Comparison of ENCODE assay signal across 8 cellular contexts in the genomic region with DNA sequence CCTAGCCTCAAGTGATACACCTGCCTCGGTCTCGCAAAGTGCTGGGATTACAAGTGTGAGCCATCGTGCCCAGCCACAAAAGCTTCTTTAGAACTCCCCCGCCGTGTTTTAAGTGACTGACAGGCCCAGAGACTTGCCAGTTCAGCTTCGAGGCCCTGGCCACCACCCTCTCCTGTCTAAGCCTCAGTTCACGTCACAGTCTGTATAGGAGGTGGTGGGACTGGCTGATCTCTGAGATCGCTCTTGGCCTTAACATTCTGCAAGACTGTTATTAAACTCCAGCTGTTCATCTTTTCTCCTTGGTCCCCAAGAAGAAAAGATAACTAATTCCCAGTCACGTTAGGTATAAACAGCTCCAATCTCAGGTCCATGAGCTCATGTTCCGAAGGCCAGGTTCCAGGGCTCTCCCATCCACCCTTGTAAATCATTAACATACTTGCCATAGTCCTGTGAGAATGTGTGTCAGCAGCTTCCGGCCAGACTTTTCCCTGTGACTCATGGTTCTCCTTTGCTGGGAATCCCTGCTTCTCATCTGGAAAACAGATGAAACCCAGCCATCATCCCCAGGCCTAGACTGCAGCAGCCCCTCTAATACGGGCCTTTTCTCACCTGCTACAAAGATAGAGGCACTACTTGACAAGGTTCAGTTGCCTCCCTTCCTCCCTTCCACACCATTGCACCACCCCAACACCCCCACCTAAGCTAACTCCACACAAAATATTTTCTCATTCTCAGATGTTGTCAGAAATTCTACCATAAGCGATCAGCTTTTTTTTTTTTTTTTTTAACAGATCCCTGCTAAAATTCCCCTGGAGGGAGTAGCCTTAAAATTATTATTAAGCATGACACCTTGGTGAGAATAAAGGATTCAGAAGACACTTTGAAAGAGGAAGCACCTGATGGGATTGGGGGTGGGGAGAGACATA. TPM values are rescaled to one million over a fixed set of nuclear protein-coding genes. Genes with fewer than 3 reads are reported as not detected.
A peak's percentile ranks its signal among the peaks of the same experiment; 100 is the strongest.
DNase-seq lines count a peak whose midpoint lies in the region; ATAC-seq and TF ChIP-seq lines count a peak whose summit lies in the region.

No MANE protein-coding gene starts in this region.

- ATAC-seq in stimulated activated effector memory CD8-positive, alpha-beta T cell treated with anti-CD3 and anti-CD28 coated beads, Interleukin-12 subunit alpha, Interleukin-12 subunit beta, amount 100 ng/mL, for 72 hours = no peak
- ATAC-seq in GM21723 (IDR thresholded peaks at IDR 0.05; ENCODE audit: unreplicated experiment) (no peak), GM19455 (IDR thresholded peaks at IDR 0.05; ENCODE audit: unreplicated experiment) (no peak), HG02884 (IDR thresholded peaks at IDR 0.05; ENCODE audit: unreplicated experiment) (no peak)

- POLR2A ChIA-PET in HEK293T (lab: Yijun Ruan, JAX) = interaction anchor here (1.1 kb wide), 1 partner anchor 10 kb away, joined by 3 read pairs; no protein-coding TSS in a partner anchor

- H3K27ac ChIP-seq in adrenal gland = peak overlapping the region in 3 of 5 donors; percentile 31 to 71 (median 54)

- H3K4me1 Mint-ChIP-seq in stimulated activated effector memory CD8-positive, alpha-beta T cell treated with anti-CD3 and anti-CD28 coated beads, Interleukin-12 subunit alpha, Interleukin-12 subunit beta, amount 100 ng/mL, for 72 hours = peaks cover 40% of the 10 kb centered on the region

- intact Hi-C loops in adrenal gland (cut with DNase I) = loop anchor here in 1 of 2 donors (10.0 kb wide), 1 partner anchor 82 kb away; the partner anchor contains the start of gene NUP50

- H3K27me3 ChIP-seq in adrenal gland = no peaks in the 10 kb centered on the region

- no peak for TF ChIP-seq POLR2A in adrenal gland (IDR thresholded peaks at IDR 0.05)

- H3K4me1 ChIP-seq in adrenal gland (replicated peaks in 1 of 2) = peaks cover 0 to 6% of the 10 kb centered on the region in 2 donors

- CTCF ChIA-PET in HEK293T (lab: Yijun Ruan, JAX) = interaction anchor here (0.6 to 0.9 kb wide), 2 partner anchors 38 to 1043 kb away, joined by 3 read pairs; no protein-coding TSS in a partner anchor

- no peak for TF ChIP-seq CTCF in adrenal gland (IDR thresholded peaks at IDR 0.05)

- DNase-seq in HEK293T (ENCODE audit: extremely low spot score) (no peak), adrenal gland (peak in 6 of 7 donors; percentile 71 to 83 (median 78)), iPS-NIHi7 (ENCODE audit: extremely low spot score) (peak; percentile 58), RPMI8226 (no peak)
- no peak for DNase-seq in stimulated activated effector memory CD8-positive, alpha-beta T cell treated with anti-CD3 and anti-CD28 coated beads, Interleukin-12 subunit alpha, Interleukin-12 subunit beta, amount 100 ng/mL, for 72 hours (ENCODE audit: low spot score in 2 of 2)

- H3K36me3 Mint-ChIP-seq in stimulated activated effector memory CD8-positive, alpha-beta T cell treated with anti-CD3 and anti-CD28 coated beads, Interleukin-12 subunit alpha, Interleukin-12 subunit beta, amount 100 ng/mL, for 72 hours = peaks cover 6% of the 10 kb centered on the region

- H3K9me3 Mint-ChIP-seq in stimulated activated effector memory CD8-positive, alpha-beta T cell treated with anti-CD3 and anti-CD28 coated beads, Interleukin-12 subunit alpha, Interleukin-12 subunit beta, amount 100 ng/mL, for 72 hours = no peaks in the 10 kb centered on the region

- peak overlapping the region; percentile 18 for H3K4me3 Mint-ChIP-seq in stimulated activated effector memory CD8-positive, alpha-beta T cell treated with anti-CD3 and anti-CD28 coated beads, Interleukin-12 subunit alpha, Interleukin-12 subunit beta, amount 100 ng/mL, for 72 hours

- H3K27ac Mint-ChIP-seq in stimulated activated effector memory CD8-positive, alpha-beta T cell treated with anti-CD3 and anti-CD28 coated beads, Interleukin-12 subunit alpha, Interleukin-12 subunit beta, amount 100 ng/mL, for 72 hours = peak overlapping the region; percentile 57

- no peak overlapping the region for H3K4me3 ChIP-seq in adrenal gland

- WGBS in adrenal gland, 4 donors = 56 to 63% (median 61%) methylated on average over 11 to 13 of the region's 13 CpGs

- no peaks in the 10 kb centered on the region for H3K9me3 ChIP-seq in adrenal gland (replicated peaks in 1 of 3)

- H3K36me3 ChIP-seq in adrenal gland (replicated peaks in 1 of 2) = no peaks in the 10 kb centered on the region

TF ChIP-seq in HEK293T, 16 proteins besides CTCF, POLR2A, EP300 and RAD21:
- TF ChIP-seq ELF4 (IDR thresholded peaks at IDR 0.05) = no peak
- no peak for TF ChIP-seq FOXM1 (IDR thresholded peaks at IDR 0.05; ENCODE audit: borderline replicate concordance)
- TF ChIP-seq, protein P1, sequence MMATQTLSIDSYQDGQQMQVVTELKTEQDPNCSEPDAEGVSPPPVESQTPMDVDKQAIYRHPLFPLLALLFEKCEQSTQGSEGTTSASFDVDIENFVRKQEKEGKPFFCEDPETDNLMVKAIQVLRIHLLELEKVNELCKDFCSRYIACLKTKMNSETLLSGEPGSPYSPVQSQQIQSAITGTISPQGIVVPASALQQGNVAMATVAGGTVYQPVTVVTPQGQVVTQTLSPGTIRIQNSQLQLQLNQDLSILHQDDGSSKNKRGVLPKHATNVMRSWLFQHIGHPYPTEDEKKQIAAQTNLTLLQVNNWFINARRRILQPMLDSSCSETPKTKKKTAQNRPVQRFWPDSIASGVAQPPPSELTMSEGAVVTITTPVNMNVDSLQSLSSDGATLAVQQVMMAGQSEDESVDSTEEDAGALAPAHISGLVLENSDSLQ (IDR thresholded peaks at IDR 0.05) = 0 out of 2 replicates have a peak, but pooled peaks have one; percentile 29
- TF ChIP-seq NFRKB (IDR thresholded peaks at IDR 0.05) = no peak
- TF ChIP-seq CTBP1 (IDR thresholded peaks at IDR 0.05; ENCODE audit: borderline replicate concordance) = no peak

RNA-seq across cellular contexts. Expression of gene KIAA0930, which starts 5.6 kb away (rescaled TPM):
- total RNA-seq in adrenal gland = 100 to 1,000 TPM in 4 of 8 donors, 10 to 100 TPM in 4; 52.7 to 142 (median 96.4) TPM
- 100 to 1,000 TPM in 2 of 3 donors, 10 to 100 TPM in 1; 43.3 to 183 (median 152) TPM for polyA plus RNA-seq in adrenal gland

RNA-seq across cellular contexts. Expression of gene UPK3A, which starts 38.4 kb away (rescaled TPM):
- total RNA-seq in adrenal gland = not detected
- under 1 TPM in 1 of 3 donors, not detected in 2; 0.17 TPM for polyA plus RNA-seq in adrenal gland

Comparison
In these comparisons a context has a peak if more than half of its experiments do, and no peak if none do; other contexts are left out.
1. DNase-seq: peak in adrenal gland (6 of 7) and iPS-NIHi7 (single experiment); none in HEK293T (single experiment), stimulated activated effector memory CD8-positive, alpha-beta T cell treated with anti-CD3 and anti-CD28 coated beads, Interleukin-12 subunit alpha, Interleukin-12 subunit beta, amount 100 ng/mL, for 72 hours (0 of 2) and RPMI8226 (single experiment).